Comparison of ENCODE assay signal across 7 cellular contexts in the genomic region with DNA sequence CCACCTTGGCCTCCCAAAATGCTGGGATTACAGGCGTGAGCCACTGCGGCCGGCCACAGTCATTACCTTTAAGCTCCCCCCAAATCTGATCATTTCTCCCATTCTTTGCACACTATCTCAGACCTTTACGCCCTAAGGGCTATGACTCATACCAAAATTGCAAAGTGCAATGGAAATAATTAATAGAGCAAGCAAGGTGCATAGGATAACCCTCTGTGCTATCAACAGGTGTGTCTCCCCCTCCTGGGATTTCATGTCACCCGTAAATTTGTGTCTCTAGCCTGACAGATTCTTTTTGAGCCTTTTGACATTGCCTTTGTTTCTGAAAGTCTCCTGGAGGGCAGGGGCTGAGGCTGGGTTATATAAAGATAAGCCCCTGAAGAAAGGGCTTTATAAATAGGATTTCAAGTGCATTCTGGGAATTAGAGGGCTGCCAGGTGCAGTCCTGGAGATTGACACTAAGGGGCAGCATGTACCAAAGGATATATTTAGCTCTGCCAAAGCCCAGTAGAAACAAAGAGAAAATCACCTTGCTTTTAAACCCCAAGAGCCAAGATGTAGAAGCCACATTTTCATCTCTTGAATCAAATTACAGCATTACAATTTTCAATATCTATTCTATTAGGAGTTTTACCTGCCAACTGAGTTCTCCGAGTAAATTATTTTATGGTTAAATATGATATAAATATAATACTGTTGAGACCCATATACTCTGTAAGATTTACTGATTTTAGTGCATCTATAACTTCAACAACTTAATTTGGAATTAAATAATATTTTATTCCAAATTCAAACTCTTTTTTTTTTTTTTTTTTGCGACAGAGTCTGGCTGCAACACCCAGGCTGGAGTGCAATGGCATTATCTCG. TPM values are rescaled to one million over a fixed set of nuclear protein-coding genes. Genes with fewer than 3 reads are reported as not detected.
DNase-seq lines count a peak whose midpoint lies in the region; ATAC-seq, FAIRE-seq and TF ChIP-seq lines count a peak whose summit lies in the region.

No MANE protein-coding gene starts in this region.

- ATAC-seq in GM18498 (IDR thresholded peaks at IDR 0.05; ENCODE audit: unreplicated experiment) = peak; percentile 68
- peak; percentile 75 for ATAC-seq in activated T-cell treated with anti-CD3 and anti-CD28 coated beads, Interleukin-2, amount 50 U/mL, for 72 hours (replicated peaks in 1 of 2)

- no peak overlapping the region for H3K4me3 ChIP-seq in fibroblast of the aortic adventitia (ENCODE audit: low read depth, low read length)

- H3K27ac Mint-ChIP-seq in activated T-cell treated with anti-CD3 and anti-CD28 coated beads, Interleukin-2, amount 50 U/mL, for 72 hours = no peak overlapping the region
- peak overlapping the region; percentile 58 for H3K27ac Mint-ChIP-seq in type B pancreatic cell

- DNase-seq in RCC 7860 (ENCODE audit: low spot score) = peak; percentile 30
- DNase-seq in activated T-cell treated with anti-CD3 and anti-CD28 coated beads, Interleukin-2, amount 50 U/mL, for 72 hours = peak; percentile 63 to 70
- DNase-seq in fibroblast of the aortic adventitia (ENCODE audit: low read depth) = peak; percentile 78
- peak; percentile 42 for DNase-seq in non-pigmented ciliary epithelial cell (ENCODE audit: low read depth)
- no peak for DNase-seq in type B pancreatic cell (ENCODE audit: extremely low spot score, unreplicated experiment)

- no peaks in the 10 kb centered on the region for H3K9me3 Mint-ChIP-seq in activated T-cell treated with anti-CD3 and anti-CD28 coated beads, Interleukin-2, amount 50 U/mL, for 72 hours
- peaks cover under 1% of the 10 kb centered on the region for H3K9me3 Mint-ChIP-seq in type B pancreatic cell

- no peaks in the 10 kb centered on the region for H3K36me3 Mint-ChIP-seq in activated T-cell treated with anti-CD3 and anti-CD28 coated beads, Interleukin-2, amount 50 U/mL, for 72 hours (ENCODE audit: insufficient read depth in 2 of 2)
- H3K36me3 Mint-ChIP-seq in type B pancreatic cell = no peaks in the 10 kb centered on the region

- H3K4me3 Mint-ChIP-seq in activated T-cell treated with anti-CD3 and anti-CD28 coated beads, Interleukin-2, amount 50 U/mL, for 72 hours = no peak overlapping the region
- H3K4me3 Mint-ChIP-seq in type B pancreatic cell = no peak overlapping the region

- TF ChIP-seq CTCF in LNCAP (IDR thresholded peaks at IDR 0.05) = peak; percentile 83
- peak; percentile 84 for TF ChIP-seq CTCF in fibroblast of the aortic adventitia (IDR thresholded peaks at IDR 0.05; ENCODE audit: insufficient read depth, low read length)
- peak; percentile 91 for TF ChIP-seq CTCF in type B pancreatic cell (conservative IDR thresholded peaks at IDR 0.05)

- no peak for FAIRE-seq in RCC 7860 (lab: Jason Lieb, UNC)

- H3K4me1 Mint-ChIP-seq in activated T-cell treated with anti-CD3 and anti-CD28 coated beads, Interleukin-2, amount 50 U/mL, for 72 hours (ENCODE audit: low read depth) = no peaks in the 10 kb centered on the region
- H3K4me1 Mint-ChIP-seq in type B pancreatic cell (ENCODE audit: unreplicated experiment) = peaks cover 14% of the 10 kb centered on the region

- H3K27me3 Mint-ChIP-seq in activated T-cell treated with anti-CD3 and anti-CD28 coated beads, Interleukin-2, amount 50 U/mL, for 72 hours (ENCODE audit: low read depth) = no peaks in the 10 kb centered on the region
- H3K27me3 Mint-ChIP-seq in type B pancreatic cell = no peaks in the 10 kb centered on the region

RNA-seq across cellular contexts. Expression of gene S100Z, which starts 18.2 kb away (rescaled TPM):
- 1 to 10 TPM; 1.7 to 1.9 TPM for total RNA-seq in activated T-cell treated with anti-CD3 and anti-CD28 coated beads, Interleukin-2, amount 50 U/mL, for 72 hours
- not detected in 2 replicates for total RNA-seq in fibroblast of the aortic adventitia (ENCODE audit: low replicate concordance)
- 0.56 and 0.67 TPM in 2 replicates for total RNA-seq in type B pancreatic cell (ENCODE audit: low replicate concordance)

RNA-seq across cellular contexts. Expression of gene F2RL1, which starts 49.2 kb away (rescaled TPM):
- 1 to 10 TPM; 1.6 to 1.7 TPM for total RNA-seq in activated T-cell treated with anti-CD3 and anti-CD28 coated beads, Interleukin-2, amount 50 U/mL, for 72 hours
- total RNA-seq in fibroblast of the aortic adventitia (ENCODE audit: low replicate concordance) = 3.1 and 35.1 TPM in 2 replicates
- 10.9 and 35.2 TPM in 2 replicates for total RNA-seq in type B pancreatic cell (ENCODE audit: low replicate concordance)
